32 cellular contexts compared by ENCODE assay signal in the genomic region with DNA sequence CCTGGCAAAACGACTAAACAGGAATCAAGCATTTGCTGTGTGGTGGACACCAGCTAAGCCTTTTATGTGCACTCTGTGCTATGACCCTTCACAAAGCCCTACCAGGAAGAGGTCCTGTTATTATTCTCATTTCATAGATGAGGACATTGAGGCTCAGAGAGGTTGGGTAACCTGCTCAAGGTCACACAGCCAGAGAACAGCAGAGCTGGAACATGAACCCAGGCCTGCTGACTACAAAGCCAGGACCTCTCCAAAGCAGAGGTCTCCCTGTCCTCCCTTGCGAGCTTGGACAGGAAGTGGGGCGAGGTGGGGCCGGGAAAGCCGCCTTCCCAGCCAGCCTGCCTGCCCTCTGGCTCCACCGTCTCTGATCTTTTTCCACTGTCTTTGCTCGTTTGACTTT. TPM values are rescaled to one million over a fixed set of nuclear protein-coding genes. Genes with fewer than 3 reads are reported as not detected.
"Had no signal": no experiment of that assay in that cellular context is flagged by ENCODE, and none has a peak within 500 bp of the region (broad histone marks: within the 10 kb centered on the region; RNA-seq: fewer than 3 reads in every experiment).

No MANE protein-coding gene starts in this region.

- H3K4me3 ChIP-seq: esophagus squamous epithelium, heart right ventricle, left lung, mucosa of descending colon, ovary, psoas muscle, transverse colon, vagina had no signal

- H3K9me3 Mint-ChIP-seq: effector memory CD8-positive, alpha-beta T cell; mesothelial cell of epicardium; natural killer cell treated with Interleukin-12 subunit alpha and Interleukin-12 subunit beta and Interleukin-15 and Interleukin-18, amount 100 ng/mL, for 72 hours; neural crest cell; stimulated activated naive B cell treated with anti-CD40 and anti-IgM and Interleukin-4, amounts not matched to agents 10 μg/mL and 1 μg/mL and 100 μg/mL, for 72 hours; stimulated activated naive CD8-positive, alpha-beta T cell treated with anti-CD3 and anti-CD28 coated beads, Interleukin-15, Interleukin-2, amounts not matched to agents 100 ng/mL and 50 ng/mL, for 24 hours had no signal

- H3K9me3 ChIP-seq: esophagus squamous epithelium, heart right ventricle, left lung, mucosa of descending colon, ovary, psoas muscle, transverse colon, vagina had no signal

- DNase-seq: cortex of kidney; effector memory CD8-positive, alpha-beta T cell; erythroblast; esophagus squamous epithelium; foreskin melanocyte; glutamatergic neuron; heart right ventricle; hippocampal formation; left cardiac atrium; left lung; mesenchymal stem cell; mucosa of descending colon; naive B cell; nucleus accumbens; ovary; posterior cingulate gyrus; psoas muscle; right cardiac atrium; small intestine; stimulated activated CD4-positive, alpha-beta T cell treated with anti-CD3 and anti-CD28 coated beads, Interleukin-15, amount 100 ng/mL, for 24 hours; stimulated activated CD4-positive, alpha-beta T cell treated with anti-CD3 and anti-CD28 coated beads, Interleukin-2, amount 100 ng/mL, for 48 hours; stimulated activated naive B cell treated with anti-CD40 and anti-IgM and Interleukin-4, amounts not matched to agents 10 μg/mL and 1 μg/mL and 100 μg/mL, for 72 hours; transverse colon had no signal

- ATAC-seq: effector memory CD8-positive, alpha-beta T cell; heart right ventricle; left cardiac atrium; left lung; mucosa of descending colon; natural killer cell treated with Interleukin-12 subunit alpha and Interleukin-12 subunit beta and Interleukin-15 and Interleukin-18, amount 100 ng/mL, for 72 hours; psoas muscle; right cardiac atrium; stimulated activated naive B cell treated with anti-CD40 and anti-IgM and Interleukin-4, amounts not matched to agents 10 μg/mL and 1 μg/mL and 100 μg/mL, for 72 hours had no signal

- H3K4me1 Mint-ChIP-seq: naive B cell; neural crest cell; stimulated activated naive B cell treated with anti-CD40 and anti-IgM and Interleukin-4, amounts not matched to agents 10 μg/mL and 1 μg/mL and 100 μg/mL, for 72 hours had no signal

- FAIRE-seq: endometrium, islet of Langerhans, small intestine had no signal

- H3K36me3 Mint-ChIP-seq: mesothelial cell of epicardium; naive B cell; natural killer cell treated with Interleukin-12 subunit alpha and Interleukin-12 subunit beta and Interleukin-15 and Interleukin-18, amount 100 ng/mL, for 72 hours; stimulated activated naive B cell treated with anti-CD40 and anti-IgM and Interleukin-4, amounts not matched to agents 10 μg/mL and 1 μg/mL and 100 μg/mL, for 72 hours had no signal

- H3K27ac ChIP-seq: esophagus squamous epithelium, heart right ventricle, left lung, ovary, psoas muscle, transverse colon, vagina had no signal

- H3K27me3 ChIP-seq: ovary, vagina had no signal

- H3K27ac Mint-ChIP-seq: effector memory CD8-positive, alpha-beta T cell; mesothelial cell of epicardium; naive B cell; natural killer cell treated with Interleukin-12 subunit alpha and Interleukin-12 subunit beta and Interleukin-15 and Interleukin-18, amount 100 ng/mL, for 72 hours; stimulated activated naive B cell treated with anti-CD40 and anti-IgM and Interleukin-4, amounts not matched to agents 10 μg/mL and 1 μg/mL and 100 μg/mL, for 72 hours; stimulated activated naive CD8-positive, alpha-beta T cell treated with anti-CD3 and anti-CD28 coated beads, Interleukin-15, Interleukin-2, amounts not matched to agents 100 ng/mL and 50 ng/mL, for 24 hours had no signal

- H3K36me3 ChIP-seq: esophagus squamous epithelium, heart right ventricle, left lung, ovary, transverse colon, vagina had no signal

- H3K4me1 ChIP-seq: esophagus squamous epithelium, heart right ventricle, left lung, psoas muscle, transverse colon, vagina had no signal

- H3K4me3 Mint-ChIP-seq: effector memory CD8-positive, alpha-beta T cell; mesothelial cell of epicardium; naive B cell; natural killer cell treated with Interleukin-12 subunit alpha and Interleukin-12 subunit beta and Interleukin-15 and Interleukin-18, amount 100 ng/mL, for 72 hours; neural crest cell; stimulated activated naive B cell treated with anti-CD40 and anti-IgM and Interleukin-4, amounts not matched to agents 10 μg/mL and 1 μg/mL and 100 μg/mL, for 72 hours; stimulated activated naive CD8-positive, alpha-beta T cell treated with anti-CD3 and anti-CD28 coated beads, Interleukin-15, Interleukin-2, amounts not matched to agents 100 ng/mL and 50 ng/mL, for 24 hours had no signal

RNA-seq across cellular contexts. Expression of a gene that starts 44.4 kb away (rescaled TPM):
- total RNA-seq: heart right ventricle, kidney epithelial cell, left cardiac atrium, renal cortical epithelial cell, right cardiac atrium had no signal
